8 cellular contexts compared by ENCODE assay signal in genomic region chr1:62144238-62144831, GRCh38. TPM values are rescaled to one million over a fixed set of nuclear protein-coding genes. Genes with fewer than 3 reads are reported as not detected.
DNase-seq lines count a peak whose midpoint lies in the region; ATAC-seq, FAIRE-seq and TF ChIP-seq lines count a peak whose summit lies in the region.

No MANE protein-coding gene starts in this region.

- H3K9me3 Mint-ChIP-seq in Calu3 (ENCODE audit: low read depth, unreplicated experiment), result no peaks in the 10 kb centered on the region

- no peaks in the 10 kb centered on the region for H3K27me3 Mint-ChIP-seq in Calu3 (ENCODE audit: unreplicated experiment)

- DNase-seq in Calu3 (peak; percentile 44), NCI-H146 (lab: John Stamatoyannopoulos, UW) (peak; percentile 21), fibroblast of gingiva (ENCODE audit: low read depth) (peak; percentile 40), pancreas (peak in 1 of 6 donors; percentile 34)

- H3K4me3 Mint-ChIP-seq in Calu3 (ENCODE audit: low read depth, unreplicated experiment), result no peak overlapping the region

- no peaks in the 10 kb centered on the region for H3K27me3 ChIP-seq in pancreas

- FAIRE-seq in pancreas (lab: Jason Lieb, UNC), result no peak

- H3K27ac ChIP-seq in VCaP, result no peak overlapping the region
- H3K27ac ChIP-seq in pancreas, result no peak overlapping the region

- 0 to 2% methylated on average over 1 of the region's 1 CpG for WGBS in pancreas, 2 donors

- H3K36me3 Mint-ChIP-seq in Calu3 (ENCODE audit: insufficient read depth, unreplicated experiment), result peaks cover 28% of the 10 kb centered on the region

- intact Hi-C loops in Calu3 (cut with micrococcal nuclease; ENCODE audit: unreplicated experiment), result no loop called here
- intact Hi-C loops in pancreas (cut with DNase I), result no loop called here

- CTCF ChIA-PET in Calu3 (lab: Charles Lee), result interaction anchor here (0.6 to 1.7 kb wide), 5 partner anchors 9 to 65 kb away, joined by 3 to 11 read pairs (median 8); no protein-coding TSS in a partner anchor

- no peak overlapping the region for H3K4me3 ChIP-seq in pancreas

- TF ChIP-seq CTCF in Calu3 (IDR thresholded peaks at IDR 0.05; ENCODE audit: unreplicated experiment) (peak; percentile 80), VCaP (conservative IDR thresholded peaks at IDR 0.05) (peak; percentile 82), pancreas (IDR thresholded peaks at IDR 0.05) (peak; percentile 21 to 49 (median 44))

- no peaks in the 10 kb centered on the region for H3K4me1 ChIP-seq in pancreas

- H3K9me3 ChIP-seq in pancreas, result no peaks in the 10 kb centered on the region

- peak; percentile 49 for ATAC-seq in GM21390 (IDR thresholded peaks at IDR 0.05; ENCODE audit: unreplicated experiment)
- ATAC-seq in pancreas, result peak in 3 of 4 donors; percentile 49 to 73 (median 59)
- no peak for ATAC-seq in HG03520 (IDR thresholded peaks at IDR 0.05; ENCODE audit: unreplicated experiment)
- ATAC-seq in HG03139 (IDR thresholded peaks at IDR 0.05; ENCODE audit: unreplicated experiment), result no peak

- H3K27ac Mint-ChIP-seq in Calu3 (ENCODE audit: unreplicated experiment), result no peak overlapping the region

- no TSS peak for BruUV-seq in Calu3 (replicated peaks; lab: Mats Ljungman, UMichigan)

- peaks cover 0 to 10% (median 0%) of the 10 kb centered on the region in 3 donors for H3K36me3 ChIP-seq in pancreas

- H3K4me1 Mint-ChIP-seq in Calu3 (ENCODE audit: low read depth, unreplicated experiment), result peaks cover 8% of the 10 kb centered on the region

RNA-seq across cellular contexts. Expression of gene L1TD1, which starts 50.3 kb away (rescaled TPM):
- total RNA-seq in Calu3 (2022), result not detected in 2 replicates
- total RNA-seq in pancreas, result under 1 TPM in 5 of 6 donors, not detected in 1; 0.03 to 0.28 (median 0.09) TPM
- under 1 TPM in 1 of 2 donors, not detected in 1; 0.05 TPM for polyA plus RNA-seq in pancreas

Comparison
In these comparisons a context has a peak if more than half of its experiments do, and no peak if none do; other contexts are left out.
1. ATAC-seq: peak in GM21390 (single experiment) and pancreas (3 of 4); none in HG03520 (single experiment) and HG03139 (single experiment).
2. Peak in every context shown above with its lines, with median percentiles within 50 percentile points of each other: CTCF ChIP-seq.